8 cellular contexts compared by ENCODE assay signal in the genomic region with DNA sequence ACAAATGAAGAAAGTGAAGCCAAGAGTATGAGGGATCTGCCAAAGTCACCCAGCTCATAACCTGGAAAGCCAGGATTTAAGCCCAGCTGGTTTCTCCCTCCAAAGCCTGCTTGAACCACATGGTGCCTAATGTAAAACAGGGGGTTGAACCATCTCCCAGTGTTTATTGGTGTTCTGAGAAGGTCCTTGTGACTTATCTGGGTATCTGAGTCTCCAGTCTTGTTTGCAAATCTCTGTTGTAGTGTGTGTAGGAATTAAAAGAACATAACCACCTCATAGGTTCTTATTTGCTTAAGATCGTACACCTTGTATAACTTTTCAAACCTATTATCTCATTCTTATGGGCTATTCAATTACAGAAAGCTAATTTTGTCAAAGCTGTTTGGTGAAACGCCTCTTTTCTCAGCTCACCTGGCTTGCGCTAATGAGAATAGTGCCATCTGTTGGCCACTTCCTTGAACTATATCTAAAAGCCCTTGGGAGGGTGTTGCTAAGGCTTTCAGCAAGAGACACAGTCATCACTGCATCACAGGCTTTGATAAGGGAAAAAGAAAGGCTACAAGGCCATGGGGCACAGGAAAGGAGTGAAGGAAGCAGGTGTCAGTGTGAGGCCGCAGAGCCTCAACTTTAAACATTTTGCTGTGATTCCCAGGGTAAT. TPM values are rescaled to one million over a fixed set of nuclear protein-coding genes. Genes with fewer than 3 reads are reported as not detected.
DNase-seq lines count a peak whose midpoint lies in the region; ATAC-seq, FAIRE-seq and TF ChIP-seq lines count a peak whose summit lies in the region.
"Had no signal": no experiment of that assay in that cellular context is flagged by ENCODE, and none has a peak within 500 bp of the region (broad histone marks: within the 10 kb centered on the region; RNA-seq: fewer than 3 reads in every experiment).

No MANE protein-coding gene starts in this region.

- peaks cover 6% of the 10 kb centered on the region for H3K4me1 Mint-ChIP-seq in activated naive CD8-positive, alpha-beta T cell treated with anti-CD3 and anti-CD28 coated beads, Interleukin-2, amount 50 U/mL, for 24 hours

- no peaks in the 10 kb centered on the region for H3K79me2 ChIP-seq in OCI-LY1 (ENCODE audit: insufficient read depth, low read length)

- H3K9ac ChIP-seq in OCI-LY1 (ENCODE audit: low read length): no peak overlapping the region

- intact Hi-C loops in left ventricle myocardium superior (cut with micrococcal nuclease): no loop called here

- H3K9me3 Mint-ChIP-seq in activated naive CD8-positive, alpha-beta T cell treated with anti-CD3 and anti-CD28 coated beads, Interleukin-2, amount 50 U/mL, for 24 hours: no peaks in the 10 kb centered on the region

- FAIRE-seq in HTR-8/SVneo (lab: Jason Lieb, UNC): no peak
- no peak for FAIRE-seq in small intestine (lab: Jason Lieb, UNC)

- peak; percentile 41 for DNase-seq in GM03348 (ENCODE audit: low spot score)
- peak; percentile 5 for DNase-seq in HTR-8/SVneo (ENCODE audit: insufficient read length, low spot score)
- DNase-seq in activated naive CD8-positive, alpha-beta T cell treated with anti-CD3 and anti-CD28 coated beads, Interleukin-2, amount 50 U/mL, for 24 hours: peak; percentile 17
- DNase-seq in left ventricle myocardium superior: no peak
- peak; percentile 65 for DNase-seq in small intestine

- H3K27ac ChIP-seq in OCI-LY1 (ENCODE audit: low read depth, low read length, poor library complexity, severe bottlenecking) (no peak overlapping the region), small intestine (ENCODE audit: low read depth in 1 of 2, low read length in 1 of 2) (no peak overlapping the region)
- H3K27ac ChIP-seq: thoracic aorta had no signal

- H2AFZ ChIP-seq in OCI-LY1 (ENCODE audit: low read length): no peak overlapping the region

- H3K36me3 ChIP-seq in OCI-LY1 (ENCODE audit: insufficient read depth, low read length) (no peaks in the 10 kb centered on the region), small intestine (ENCODE audit: control insufficient read depth in 2 of 2, insufficient read depth in 2 of 2, low read length in 2 of 2) (no peaks in the 10 kb centered on the region)
- H3K36me3 ChIP-seq: thoracic aorta had no signal

- H3K36me3 Mint-ChIP-seq in activated naive CD8-positive, alpha-beta T cell treated with anti-CD3 and anti-CD28 coated beads, Interleukin-2, amount 50 U/mL, for 24 hours (ENCODE audit: low read depth): no peaks in the 10 kb centered on the region

- TF ChIP-seq CTCF in OCI-LY1 (IDR thresholded peaks at IDR 0.05; ENCODE audit: low read length): peak; percentile 57

- 4 to 7% (median 6%) methylated on average over 4 of the region's 4 CpGs for WGBS in small intestine, 3 donors

- H3F3A ChIP-seq in OCI-LY1 (ENCODE audit: insufficient read depth, low read length): no peaks in the 10 kb centered on the region

- H3K9me2 ChIP-seq in OCI-LY1 (ENCODE audit: low read depth, low read length): no peaks in the 10 kb centered on the region

- no peak overlapping the region for H3K4me3 ChIP-seq in OCI-LY1 (ENCODE audit: low read depth, low read length, poor library complexity, severe bottlenecking)
- H3K4me3 ChIP-seq in small intestine (ENCODE audit: low read depth in 1 of 2, low read length in 2 of 2): no peak overlapping the region
- H3K4me3 ChIP-seq: thoracic aorta had no signal

- H3K4me3 Mint-ChIP-seq in activated naive CD8-positive, alpha-beta T cell treated with anti-CD3 and anti-CD28 coated beads, Interleukin-2, amount 50 U/mL, for 24 hours: no peak overlapping the region

- H3K9me3 ChIP-seq in OCI-LY1 (ENCODE audit: low read length): no peaks in the 10 kb centered on the region
- no peaks in the 10 kb centered on the region for H3K9me3 ChIP-seq in small intestine (ENCODE audit: control insufficient read depth, low read depth)
- H3K9me3 ChIP-seq: thoracic aorta had no signal

- H3K27me3 Mint-ChIP-seq in activated naive CD8-positive, alpha-beta T cell treated with anti-CD3 and anti-CD28 coated beads, Interleukin-2, amount 50 U/mL, for 24 hours: peaks cover 5% of the 10 kb centered on the region

- H3K4me1 ChIP-seq in OCI-LY1 (ENCODE audit: insufficient read depth, low read length, severe bottlenecking) (no peaks in the 10 kb centered on the region), small intestine (ENCODE audit: control insufficient read depth in 2 of 2, insufficient read depth in 1 of 2, low read depth in 1 of 2, low read length in 1 of 2) (no peaks in the 10 kb centered on the region)

- no peaks in the 10 kb centered on the region for H4K20me1 ChIP-seq in OCI-LY1 (ENCODE audit: insufficient read depth, low read length)

- H3K4me2 ChIP-seq in OCI-LY1 (ENCODE audit: low read length): no peak overlapping the region

- H3K27me3 ChIP-seq in OCI-LY1 (ENCODE audit: insufficient read depth, low read length) (no peaks in the 10 kb centered on the region), small intestine (ENCODE audit: control insufficient read depth in 2 of 2, insufficient read depth in 2 of 2, low read length in 2 of 2) (no peaks in the 10 kb centered on the region)

- H3K27ac Mint-ChIP-seq in activated naive CD8-positive, alpha-beta T cell treated with anti-CD3 and anti-CD28 coated beads, Interleukin-2, amount 50 U/mL, for 24 hours: no peak overlapping the region

- ATAC-seq in GM21423 (IDR thresholded peaks at IDR 0.05; ENCODE audit: unreplicated experiment): peak; percentile 93
- ATAC-seq in activated naive CD8-positive, alpha-beta T cell treated with anti-CD3 and anti-CD28 coated beads, Interleukin-2, amount 50 U/mL, for 24 hours: peak; percentile 78
- peak; percentile 70 for ATAC-seq in left ventricle myocardium superior

RNA-seq across cellular contexts. Expression of a gene that starts 12.2 kb away (rescaled TPM):
- 3.5 TPM for total RNA-seq in left ventricle myocardium superior
- 1 to 10 TPM in 1 of 3 donors, under 1 TPM in 1, not detected in 1; 0.27 to 1.6 TPM for polyA plus RNA-seq in small intestine

RNA-seq across cellular contexts. Expression of a gene that starts 34.0 kb away (rescaled TPM):
- total RNA-seq in left ventricle myocardium superior: not detected
- polyA plus RNA-seq in small intestine: not detected
- total RNA-seq: thoracic aorta had no signal

RNA-seq across cellular contexts. Expression of a gene that starts 34.4 kb away (rescaled TPM):
- total RNA-seq in left ventricle myocardium superior: 35.0 TPM
- polyA plus RNA-seq in small intestine: 10 to 100 TPM; 64.9 to 91.2 (median 83.5) TPM

RNA-seq across cellular contexts. Expression of a gene that starts 54.2 kb away (rescaled TPM):
- 246 TPM for total RNA-seq in left ventricle myocardium superior
- polyA plus RNA-seq in small intestine: 10 to 100 TPM; 31.1 to 61.8 (median 36.9) TPM
